ENCODE assay signal across 12 cellular contexts in the genomic region with DNA sequence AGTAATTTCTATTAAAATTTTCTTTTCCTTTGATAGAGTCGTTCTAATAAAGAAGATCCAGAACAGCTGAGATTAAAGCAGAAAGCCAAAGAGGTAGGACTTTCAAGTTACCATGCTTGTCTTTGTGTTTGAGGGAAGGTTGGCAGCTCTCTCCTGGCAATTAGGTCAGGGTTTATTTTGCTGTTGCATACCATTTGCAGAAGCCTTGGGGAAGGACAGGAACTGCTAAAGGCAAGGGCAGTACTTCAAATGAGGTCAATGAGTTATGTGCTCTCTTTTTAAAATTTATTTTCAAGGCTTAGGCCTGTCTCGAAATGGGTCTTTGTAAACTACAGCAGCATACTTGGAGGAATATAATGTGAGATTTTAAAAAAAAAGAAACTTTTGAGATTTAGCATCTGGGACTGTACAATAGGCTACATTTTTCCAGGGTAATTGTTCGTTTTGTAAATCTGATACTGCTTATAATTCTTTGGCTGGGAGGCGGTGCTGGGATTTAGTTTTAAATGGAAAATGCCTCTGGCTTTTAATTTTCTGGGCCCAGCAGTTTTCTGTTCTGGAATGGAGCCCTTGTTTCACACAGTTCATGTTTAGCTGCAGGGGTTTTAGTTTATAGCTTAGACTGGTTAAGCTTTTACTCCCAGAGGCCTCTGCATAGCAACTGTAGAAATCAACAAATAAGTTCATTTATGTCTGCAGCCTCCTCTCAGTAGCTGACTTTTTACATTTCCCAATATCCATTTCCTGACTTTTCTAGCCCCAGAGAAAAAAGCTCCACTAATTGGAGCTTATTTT.
DNase-seq lines count a peak whose midpoint lies in the region; TF ChIP-seq lines count a peak whose summit lies in the region.
"Had no signal": no experiment of that assay in that cellular context is flagged by ENCODE, and none has a peak within 500 bp of the region (broad histone marks: within the 10 kb centered on the region; RNA-seq: fewer than 3 reads in every experiment).

No MANE protein-coding gene starts in this region.

- H2AFZ ChIP-seq in mammary epithelial cell (ENCODE audit: low read depth, low read length): no peak overlapping the region

- H3K27ac ChIP-seq in breast epithelium (peak overlapping the region; percentile 80 to 81), mammary epithelial cell (ENCODE audit: insufficient read depth, low read depth, low read length) (no peak overlapping the region), muscle layer of duodenum (ENCODE audit: low read length) (peak overlapping the region; percentile 2), Peyer's patch (no peak overlapping the region)
- H3K27ac ChIP-seq: HL-60, thoracic aorta had no signal

- no peaks in the 10 kb centered on the region for H3K79me2 ChIP-seq in mammary epithelial cell (ENCODE audit: insufficient read depth, low read length)

- peak in 1 of 2 donors; percentile 57 for DNase-seq in breast epithelium (ENCODE audit: low spot score in 2 of 2)
- DNase-seq in mammary epithelial cell: no peak
- peak; percentile 49 for DNase-seq in fibroblast of gingiva (ENCODE audit: low read depth)
- DNase-seq in SK-N-DZ (ENCODE audit: low spot score): no peak
- DNase-seq in NCI-H524 treated with DMSO at 0.1 percent for 48 hours (lab: John Stamatoyannopoulos, UW): no peak
- no peak for DNase-seq in stimulated activated CD4-positive, alpha-beta T cell treated with anti-CD3 and anti-CD28 coated beads, Interleukin-2, amount 100 ng/mL, for 24 hours
- no peak for DNase-seq in Peyer's patch
- DNase-seq: cortex of kidney, MM.1S had no signal

- H3K27me3 ChIP-seq in breast epithelium: no peaks in the 10 kb centered on the region
- no peaks in the 10 kb centered on the region for H3K27me3 ChIP-seq in mammary epithelial cell (ENCODE audit: insufficient read depth, low read length)
- H3K27me3 ChIP-seq in muscle layer of duodenum (ENCODE audit: low read depth, low read length): no peaks in the 10 kb centered on the region
- no peaks in the 10 kb centered on the region for H3K27me3 ChIP-seq in Peyer's patch

- BruUV-seq in mammary epithelial cell (replicated peaks; lab: Mats Ljungman, UMichigan): no TSS peak

- H3K4me1 ChIP-seq in breast epithelium (peaks cover 4 to 12% of the 10 kb centered on the region in 2 donors), mammary epithelial cell (ENCODE audit: insufficient read depth, low read length) (peaks cover 4% of the 10 kb centered on the region), muscle layer of duodenum (ENCODE audit: control insufficient read depth in 1 of 2, insufficient read depth in 2 of 2, low read length in 2 of 2) (peaks cover 0 to 25% of the 10 kb centered on the region in 2 donors), Peyer's patch (no peaks in the 10 kb centered on the region)

- CTCF ChIA-PET in mammary epithelial cell (lab: Charles Lee; ENCODE audit: low non-redundant PET): no interaction called here

- no peak overlapping the region for H3K9ac ChIP-seq in mammary epithelial cell (ENCODE audit: insufficient read depth, low read length)

- TF ChIP-seq POLR2A in breast epithelium (IDR thresholded peaks at IDR 0.05) (no peak), Peyer's patch (IDR thresholded peaks at IDR 0.05) (no peak)

- 10% methylated on average over 4 of the region's 4 CpGs for WGBS in mammary epithelial cell (ENCODE audit: low coverage, missing lambda C conversion rate)

- intact Hi-C loops in breast epithelium (cut with DNase I; ENCODE audit: low total_unique reads) (no loop called here), mammary epithelial cell (cut with micrococcal nuclease) (no loop called here)

- H3K4me2 ChIP-seq in mammary epithelial cell (ENCODE audit: insufficient read depth, low read depth, low read length): no peak overlapping the region

- dilution Hi-C loops in mammary epithelial cell (cut with HindIII; ENCODE audit: low sequenced_read_pairs): no loop called here

- in situ Hi-C loops in mammary epithelial cell (cut with MboI; ENCODE audit: low sequenced_read_pairs in 2 of 2): no loop called here

- TF ChIP-seq CTCF in breast epithelium (IDR thresholded peaks at IDR 0.05): no peak
- no peak for TF ChIP-seq CTCF in mammary epithelial cell (conservative IDR thresholded peaks at IDR 0.05 in 1 of 2, IDR thresholded peaks at IDR 0.05 in 1 of 2; ENCODE audit: extremely low read depth in 1 of 2, insufficient read depth in 1 of 2, low read depth in 1 of 2, low read length in 2 of 2)
- no peak for TF ChIP-seq CTCF in Peyer's patch (IDR thresholded peaks at IDR 0.05)

- H3K36me3 ChIP-seq in breast epithelium (no peaks in the 10 kb centered on the region), mammary epithelial cell (ENCODE audit: insufficient read depth, low read length) (no peaks in the 10 kb centered on the region), muscle layer of duodenum (ENCODE audit: control insufficient read depth in 1 of 2, insufficient read depth in 2 of 2, low read length in 2 of 2) (no peaks in the 10 kb centered on the region), Peyer's patch (no peaks in the 10 kb centered on the region)
- H3K36me3 ChIP-seq: thoracic aorta had no signal

- H3K4me3 ChIP-seq in breast epithelium (no peak overlapping the region), mammary epithelial cell (replicated peaks in 1 of 3; ENCODE audit: insufficient read depth in 1 of 3, low read depth in 2 of 3, low read length in 3 of 3) (no peak overlapping the region), muscle layer of duodenum (ENCODE audit: low read depth in 1 of 2, low read length in 2 of 2) (no peak overlapping the region), Peyer's patch (no peak overlapping the region)
- H3K4me3 ChIP-seq: thoracic aorta had no signal

- no peaks in the 10 kb centered on the region for H4K20me1 ChIP-seq in mammary epithelial cell (ENCODE audit: insufficient read depth, low read length)

- no peaks in the 10 kb centered on the region for H3K9me3 ChIP-seq in breast epithelium
- H3K9me3 ChIP-seq in mammary epithelial cell (replicated peaks; ENCODE audit: insufficient read depth, low read length): no peaks in the 10 kb centered on the region
- H3K9me3 ChIP-seq in muscle layer of duodenum (ENCODE audit: control insufficient read depth in 1 of 2, low read length in 2 of 2): no peaks in the 10 kb centered on the region
- no peaks in the 10 kb centered on the region for H3K9me3 ChIP-seq in Peyer's patch
- H3K9me3 ChIP-seq: thoracic aorta had no signal

Comparison
In these comparisons a context has a peak if more than half of its experiments do, and no peak if none do; other contexts are left out.
1. H3K27ac ChIP-seq: peak in breast epithelium (2 of 2) and muscle layer of duodenum (single experiment); none in mammary epithelial cell (single experiment) and Peyer's patch (0 of 4).